Comparison of ENCODE assay signal across 8 cellular contexts in the genomic region with DNA sequence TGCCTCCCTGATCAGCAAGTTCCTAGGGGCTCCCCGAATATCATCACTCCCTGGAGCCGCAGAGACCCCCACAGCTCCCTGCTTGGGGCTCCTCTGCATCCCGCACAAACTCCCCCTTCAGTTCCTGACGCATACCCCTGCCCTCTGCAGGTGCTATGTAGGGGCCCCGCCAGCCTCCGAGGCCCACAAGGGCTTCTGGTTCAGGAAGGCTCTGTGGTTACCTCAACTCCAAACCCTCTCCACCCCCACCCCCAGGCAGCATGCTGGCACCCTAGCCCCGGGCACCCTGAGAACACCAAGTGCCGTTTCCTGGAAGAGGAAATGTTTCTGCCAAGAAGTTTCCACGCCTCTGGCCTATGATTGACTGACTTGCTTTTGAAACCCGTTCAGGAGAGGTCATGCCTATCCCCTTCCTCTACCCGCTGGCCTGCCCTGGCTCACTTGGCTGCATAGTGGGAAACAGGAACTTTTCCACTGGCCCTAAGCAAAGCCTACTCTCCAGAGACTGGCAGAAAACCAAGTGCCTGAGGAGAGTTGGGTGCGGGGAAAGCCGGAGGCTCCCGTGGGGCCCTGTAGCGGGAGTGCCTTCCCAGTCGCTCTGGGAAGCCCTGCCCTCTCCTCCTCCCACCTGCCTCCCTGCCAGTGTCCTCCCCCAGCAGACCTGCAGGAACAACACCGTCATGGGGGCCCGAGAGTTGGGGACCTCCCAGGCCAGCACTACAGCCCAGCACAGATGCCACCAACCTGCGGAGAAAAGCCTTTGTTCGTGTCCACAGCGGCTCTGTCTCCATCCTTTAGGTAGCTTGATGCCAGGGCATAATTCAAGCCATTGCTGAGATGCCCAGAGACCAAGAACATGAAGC.
A peak's percentile ranks its signal among the peaks of the same experiment; 100 is the strongest.
DNase-seq lines count a peak whose midpoint lies in the region; ATAC-seq and TF ChIP-seq lines count a peak whose summit lies in the region.
"Not testable (repeated sequence)": the region's sequence is repeated elsewhere in the genome, so short reads cannot be mapped to it uniquely, and the experiment has no call there.

No MANE protein-coding gene starts in this region.

- not testable (repeated sequence) for TF ChIP-seq EP300 in upper lobe of left lung (IDR thresholded peaks at IDR 0.05)

- not testable (repeated sequence) for TF ChIP-seq CTCF in RWPE2 (IDR thresholded peaks at IDR 0.05; ENCODE audit: poor library complexity, severe bottlenecking); lower lobe of right lung (IDR thresholded peaks at IDR 0.05); omental fat pad (IDR thresholded peaks at IDR 0.05); upper lobe of left lung (IDR thresholded peaks at IDR 0.05)

- peak overlapping the region in 1 of 3 donors; percentile 85 for H3K27ac Mint-ChIP-seq in CD4-positive, CD25-positive, alpha-beta regulatory T cell
- H3K27ac Mint-ChIP-seq in activated CD8-positive, alpha-beta T cell treated with anti-CD3 and anti-CD28 coated beads, Interleukin-2, amount 10 ng/mL, durations not matched to agents 7 days and 5 days = peak overlapping the region; percentile 90
- not testable (repeated sequence) for H3K27ac Mint-ChIP-seq in activated naive CD8-positive, alpha-beta T cell treated with anti-CD3 and anti-CD28 coated beads, Interleukin-2, amount 50 U/mL, for 24 hours

- intact Hi-C loops in Right ventricle myocardium superior (cut with DNase I); lower lobe of right lung (cut with DNase I): not testable (repeated sequence)

- ATAC-seq in CD4-positive, CD25-positive, alpha-beta regulatory T cell (ENCODE audit: low read depth in 2 of 2) = peak; percentile 63 to 64
- ATAC-seq in RWPE2 (ENCODE audit: low read depth) (peak; percentile 77), Right ventricle myocardium superior (ENCODE audit: poor library complexity) (peak; percentile 96), lower lobe of right lung (peak; percentile 88 to 97), omental fat pad (ENCODE audit: low FRiP score) (peak; percentile 59), upper lobe of left lung (ENCODE audit: low FRiP score in 2 of 2) (peak; percentile 82 to 88)
- ATAC-seq in activated CD8-positive, alpha-beta T cell treated with anti-CD3 and anti-CD28 coated beads, Interleukin-2, amount 10 ng/mL, durations not matched to agents 7 days and 5 days = peak; percentile 80
- ATAC-seq in activated naive CD8-positive, alpha-beta T cell treated with anti-CD3 and anti-CD28 coated beads, Interleukin-2, amount 50 U/mL, for 24 hours = peak; percentile 55

- CTCF ChIA-PET in activated CD8-positive, alpha-beta T cell treated with anti-CD3 and anti-CD28 coated beads, Interleukin-2, amount 10 ng/mL, durations not matched to agents 7 days and 5 days (lab: Charles Lee) = not testable (repeated sequence)

- WGBS in upper lobe of left lung, 2 donors = 53% methylated on average over 6 of the region's 21 CpGs; no CpG with 5 or more reads in 1 of the 2 donors

- not testable (repeated sequence) for H3K4me1 ChIP-seq in CD4-positive, CD25-positive, alpha-beta regulatory T cell (ENCODE audit: control insufficient read depth, insufficient read depth, low read length, poor library complexity, severe bottlenecking); RWPE2 (ENCODE audit: insufficient read depth, poor library complexity, severe bottlenecking); lower lobe of right lung; upper lobe of left lung

- H3K36me3 Mint-ChIP-seq in CD4-positive, CD25-positive, alpha-beta regulatory T cell; activated CD8-positive, alpha-beta T cell treated with anti-CD3 and anti-CD28 coated beads, Interleukin-2, amount 10 ng/mL, durations not matched to agents 7 days and 5 days (ENCODE audit: low read depth); activated naive CD8-positive, alpha-beta T cell treated with anti-CD3 and anti-CD28 coated beads, Interleukin-2, amount 50 U/mL, for 24 hours (ENCODE audit: low read depth): not testable (repeated sequence)

- not testable (repeated sequence) for TF ChIP-seq POLR2A in upper lobe of left lung (IDR thresholded peaks at IDR 0.05)

- H3K4me3 ChIP-seq in CD4-positive, CD25-positive, alpha-beta regulatory T cell (ENCODE audit: low read depth, low read length); RWPE2 (ENCODE audit: severe bottlenecking); lower lobe of right lung; upper lobe of left lung: not testable (repeated sequence)

- DNase-seq in CD4-positive, CD25-positive, alpha-beta regulatory T cell; RWPE2 (ENCODE audit: low spot score); activated CD8-positive, alpha-beta T cell treated with anti-CD3 and anti-CD28 coated beads, Interleukin-2, amount 10 ng/mL, durations not matched to agents 7 days and 5 days; activated naive CD8-positive, alpha-beta T cell treated with anti-CD3 and anti-CD28 coated beads, Interleukin-2, amount 50 U/mL, for 24 hours; Right ventricle myocardium superior; lower lobe of right lung; omental fat pad (ENCODE audit: low spot score); upper lobe of left lung: not testable (repeated sequence)

- not testable (repeated sequence) for H3K27me3 ChIP-seq in CD4-positive, CD25-positive, alpha-beta regulatory T cell (ENCODE audit: control insufficient read depth, insufficient read depth, low read length); RWPE2 (ENCODE audit: insufficient read depth, poor library complexity, severe bottlenecking); lower lobe of right lung (ENCODE audit: low read depth); upper lobe of left lung

- H3K36me3 ChIP-seq in CD4-positive, CD25-positive, alpha-beta regulatory T cell (ENCODE audit: control insufficient read depth, insufficient read depth, low read length); RWPE2 (ENCODE audit: low read depth); lower lobe of right lung; upper lobe of left lung: not testable (repeated sequence)

- not testable (repeated sequence) for H3K9me3 ChIP-seq in CD4-positive, CD25-positive, alpha-beta regulatory T cell (ENCODE audit: control insufficient read depth in 2 of 2, low read length in 2 of 2); RWPE2 (ENCODE audit: severe bottlenecking); lower lobe of right lung; upper lobe of left lung

- not testable (repeated sequence) for H3K4me1 Mint-ChIP-seq in CD4-positive, CD25-positive, alpha-beta regulatory T cell; activated CD8-positive, alpha-beta T cell treated with anti-CD3 and anti-CD28 coated beads, Interleukin-2, amount 10 ng/mL, durations not matched to agents 7 days and 5 days (ENCODE audit: low read depth); activated naive CD8-positive, alpha-beta T cell treated with anti-CD3 and anti-CD28 coated beads, Interleukin-2, amount 50 U/mL, for 24 hours

- POLR2A ChIA-PET in activated CD8-positive, alpha-beta T cell treated with anti-CD3 and anti-CD28 coated beads, Interleukin-2, amount 10 ng/mL, durations not matched to agents 7 days and 5 days (lab: Charles Lee) = not testable (repeated sequence)

- H3K27ac ChIP-seq in CD4-positive, CD25-positive, alpha-beta regulatory T cell (ENCODE audit: insufficient read depth, low read length, poor library complexity, severe bottlenecking); RWPE2 (ENCODE audit: poor library complexity, severe bottlenecking); lower lobe of right lung: not testable (repeated sequence)
- H3K27ac ChIP-seq in upper lobe of left lung = peak overlapping the region in 2 of 4 donors; percentile 44 to 54

- H3K27me3 Mint-ChIP-seq in CD4-positive, CD25-positive, alpha-beta regulatory T cell; activated CD8-positive, alpha-beta T cell treated with anti-CD3 and anti-CD28 coated beads, Interleukin-2, amount 10 ng/mL, durations not matched to agents 7 days and 5 days (ENCODE audit: low read depth); activated naive CD8-positive, alpha-beta T cell treated with anti-CD3 and anti-CD28 coated beads, Interleukin-2, amount 50 U/mL, for 24 hours: not testable (repeated sequence)

- H3K9me3 Mint-ChIP-seq in CD4-positive, CD25-positive, alpha-beta regulatory T cell; activated CD8-positive, alpha-beta T cell treated with anti-CD3 and anti-CD28 coated beads, Interleukin-2, amount 10 ng/mL, durations not matched to agents 7 days and 5 days (ENCODE audit: insufficient read depth); activated naive CD8-positive, alpha-beta T cell treated with anti-CD3 and anti-CD28 coated beads, Interleukin-2, amount 50 U/mL, for 24 hours: not testable (repeated sequence)

- peak overlapping the region in 1 of 4 donors; percentile 56 for H3K4me3 Mint-ChIP-seq in CD4-positive, CD25-positive, alpha-beta regulatory T cell
- H3K4me3 Mint-ChIP-seq in activated CD8-positive, alpha-beta T cell treated with anti-CD3 and anti-CD28 coated beads, Interleukin-2, amount 10 ng/mL, durations not matched to agents 7 days and 5 days = peak overlapping the region; percentile 18
- H3K4me3 Mint-ChIP-seq in activated naive CD8-positive, alpha-beta T cell treated with anti-CD3 and anti-CD28 coated beads, Interleukin-2, amount 50 U/mL, for 24 hours = not testable (repeated sequence)
